ENCODE assay signal across 15 cellular contexts in the genomic region with DNA sequence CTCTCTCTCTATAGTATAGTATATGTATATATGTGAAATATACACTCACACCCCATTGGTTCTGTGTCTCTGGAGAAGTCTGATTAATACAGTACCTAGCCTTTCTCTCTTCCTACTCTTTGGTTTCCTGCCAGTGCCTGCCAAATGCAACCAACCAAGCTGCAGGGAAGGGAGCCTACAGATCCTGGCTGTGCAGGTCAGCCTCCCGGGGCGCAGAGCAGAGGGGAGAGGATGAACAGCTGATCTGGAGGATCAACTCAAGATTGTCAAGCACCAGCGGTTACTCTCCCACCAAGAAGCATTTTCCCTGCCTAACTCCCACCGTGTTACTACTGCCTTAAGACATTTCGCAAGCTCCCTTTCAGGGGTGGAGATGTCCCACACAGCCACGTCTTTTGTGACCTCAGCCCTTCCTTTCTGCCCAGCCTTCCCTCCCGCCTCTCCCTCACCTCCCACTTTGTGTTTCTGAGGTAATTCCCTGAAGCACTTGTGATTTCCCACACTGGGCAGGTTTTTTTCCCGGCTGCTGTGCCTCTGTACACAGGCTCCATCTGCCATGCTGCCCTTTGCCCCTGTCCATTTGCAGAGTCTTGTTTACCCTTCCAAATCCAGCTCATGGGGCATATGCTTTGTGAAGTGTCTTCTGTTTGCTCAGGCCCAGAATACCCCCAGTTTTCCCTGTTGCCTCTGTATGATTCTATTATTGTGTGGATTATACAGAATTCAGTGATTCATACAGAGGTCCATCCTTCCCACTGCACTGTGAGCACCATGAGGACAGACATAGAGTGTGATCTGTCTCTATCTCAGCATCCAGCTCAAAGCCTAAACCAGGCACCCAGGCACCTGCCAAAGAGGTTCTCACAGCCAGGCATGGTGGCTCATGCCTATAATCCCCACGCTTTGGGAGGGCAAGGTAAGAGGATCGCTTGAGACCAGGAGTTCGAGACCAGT. TPM values are rescaled to one million over a fixed set of nuclear protein-coding genes. Genes with fewer than 3 reads are reported as not detected.
DNase-seq lines count a peak whose midpoint lies in the region; ATAC-seq and TF ChIP-seq lines count a peak whose summit lies in the region.
"Had no signal": no experiment of that assay in that cellular context is flagged by ENCODE, and none has a peak within 500 bp of the region (broad histone marks: within the 10 kb centered on the region; RNA-seq: fewer than 3 reads in every experiment).

No MANE protein-coding gene starts in this region.

- peak overlapping the region; percentile 20 to 63 for H3K9ac ChIP-seq in liver (ENCODE audit: low read depth in 1 of 2, low read length in 2 of 2)
- H3K9ac ChIP-seq: parathyroid adenoma had no signal

- H3K9me3 ChIP-seq in body of pancreas = no peaks in the 10 kb centered on the region
- no peaks in the 10 kb centered on the region for H3K9me3 ChIP-seq in liver (ENCODE audit: control insufficient read depth in 4 of 4, low read length in 3 of 4)
- H3K9me3 ChIP-seq: gastrocnemius medialis had no signal

- H3K36me3 Mint-ChIP-seq in natural killer cell treated with Interleukin-12 subunit alpha and Interleukin-12 subunit beta and Interleukin-15 and Interleukin-18, amount 100 ng/mL, for 72 hours = no peaks in the 10 kb centered on the region
- H3K36me3 Mint-ChIP-seq in natural killer cell = no peaks in the 10 kb centered on the region
- H3K36me3 Mint-ChIP-seq in activated T-helper 1 cell treated with anti-CD3 and anti-CD28 coated beads, Interleukin-12 subunit alpha, Interleukin-12 subunit beta, Interleukin-2, Interleukin-4 antibody, amounts not matched to agents 30 ng/mL and 10 ng/mL and 1 ng/mL, durations not matched to agents 14 hours and 24 hours and 36 hours (ENCODE audit: low read depth) = no peaks in the 10 kb centered on the region

- H3K36me3 ChIP-seq in body of pancreas (replicated peaks in 1 of 2; ENCODE audit: insufficient read depth in 1 of 2, low read depth in 2 of 2) = no peaks in the 10 kb centered on the region
- no peaks in the 10 kb centered on the region for H3K36me3 ChIP-seq in liver (ENCODE audit: control insufficient read depth in 4 of 4, insufficient read depth in 3 of 4, low read depth in 1 of 4, low read length in 3 of 4)
- H3K36me3 ChIP-seq: gastrocnemius medialis had no signal

- no peak overlapping the region for H3K27ac Mint-ChIP-seq in natural killer cell treated with Interleukin-12 subunit alpha and Interleukin-12 subunit beta and Interleukin-15 and Interleukin-18, amount 100 ng/mL, for 72 hours
- H3K27ac Mint-ChIP-seq in natural killer cell = no peak overlapping the region
- no peak overlapping the region for H3K27ac Mint-ChIP-seq in activated T-helper 1 cell treated with anti-CD3 and anti-CD28 coated beads, Interleukin-12 subunit alpha, Interleukin-12 subunit beta, Interleukin-2, Interleukin-4 antibody, amounts not matched to agents 30 ng/mL and 10 ng/mL and 1 ng/mL, durations not matched to agents 14 hours and 24 hours and 36 hours

- no peaks in the 10 kb centered on the region for H3K9me3 Mint-ChIP-seq in natural killer cell treated with Interleukin-12 subunit alpha and Interleukin-12 subunit beta and Interleukin-15 and Interleukin-18, amount 100 ng/mL, for 72 hours
- H3K9me3 Mint-ChIP-seq in natural killer cell = no peaks in the 10 kb centered on the region
- no peaks in the 10 kb centered on the region for H3K9me3 Mint-ChIP-seq in activated T-helper 1 cell treated with anti-CD3 and anti-CD28 coated beads, Interleukin-12 subunit alpha, Interleukin-12 subunit beta, Interleukin-2, Interleukin-4 antibody, amounts not matched to agents 30 ng/mL and 10 ng/mL and 1 ng/mL, durations not matched to agents 14 hours and 24 hours and 36 hours

- H3K4me1 Mint-ChIP-seq in natural killer cell treated with Interleukin-12 subunit alpha and Interleukin-12 subunit beta and Interleukin-15 and Interleukin-18, amount 100 ng/mL, for 72 hours (ENCODE audit: low read depth in 2 of 2) = no peaks in the 10 kb centered on the region
- H3K4me1 Mint-ChIP-seq in natural killer cell = no peaks in the 10 kb centered on the region
- no peaks in the 10 kb centered on the region for H3K4me1 Mint-ChIP-seq in activated T-helper 1 cell treated with anti-CD3 and anti-CD28 coated beads, Interleukin-12 subunit alpha, Interleukin-12 subunit beta, Interleukin-2, Interleukin-4 antibody, amounts not matched to agents 30 ng/mL and 10 ng/mL and 1 ng/mL, durations not matched to agents 14 hours and 24 hours and 36 hours (ENCODE audit: low read depth)

- peak overlapping the region; percentile 63 to 81 (median 70) for H3K27ac ChIP-seq in body of pancreas
- peak overlapping the region; percentile 76 to 92 for H3K27ac ChIP-seq in liver (ENCODE audit: low read depth in 1 of 2, low read length in 2 of 2)
- H3K27ac ChIP-seq: gastrocnemius medialis, parathyroid adenoma had no signal

- peak; percentile 8 to 15 for ATAC-seq in natural killer cell treated with Interleukin-12 subunit alpha and Interleukin-12 subunit beta and Interleukin-15 and Interleukin-18, amount 100 ng/mL, for 72 hours
- no peak for ATAC-seq in natural killer cell
- ATAC-seq in body of pancreas = peak; percentile 95
- ATAC-seq in GM21390 (IDR thresholded peaks at IDR 0.05; ENCODE audit: unreplicated experiment) = no peak
- ATAC-seq: activated CD4-positive, CD25-positive, alpha-beta regulatory T cell treated with anti-CD3 and anti-CD28 coated beads, Interleukin-2, amount 50 U/mL, for 24 hours; gastrocnemius medialis had no signal

- no peak overlapping the region for H3K4me3 Mint-ChIP-seq in natural killer cell treated with Interleukin-12 subunit alpha and Interleukin-12 subunit beta and Interleukin-15 and Interleukin-18, amount 100 ng/mL, for 72 hours
- no peak overlapping the region for H3K4me3 Mint-ChIP-seq in natural killer cell
- no peak overlapping the region for H3K4me3 Mint-ChIP-seq in activated T-helper 1 cell treated with anti-CD3 and anti-CD28 coated beads, Interleukin-12 subunit alpha, Interleukin-12 subunit beta, Interleukin-2, Interleukin-4 antibody, amounts not matched to agents 30 ng/mL and 10 ng/mL and 1 ng/mL, durations not matched to agents 14 hours and 24 hours and 36 hours
- H3K4me3 Mint-ChIP-seq: H9 had no signal

- TF ChIP-seq CTCF in natural killer cell (IDR thresholded peaks at IDR 0.05) (no peak), body of pancreas (IDR thresholded peaks at IDR 0.05) (no peak), liver (IDR thresholded peaks at IDR 0.05; ENCODE audit: low read depth, low read length, missing input control) (no peak)

- peak; percentile 58 to 66 for TF ChIP-seq RAD21 in liver (IDR thresholded peaks at IDR 0.05)

- no peaks in the 10 kb centered on the region for H3K27me3 ChIP-seq in body of pancreas
- H3K27me3 ChIP-seq in liver (ENCODE audit: control insufficient read depth in 4 of 4, insufficient read depth in 4 of 4, low read length in 3 of 4) = no peaks in the 10 kb centered on the region
- H3K27me3 ChIP-seq: gastrocnemius medialis had no signal

- H3K27me3 Mint-ChIP-seq in natural killer cell treated with Interleukin-12 subunit alpha and Interleukin-12 subunit beta and Interleukin-15 and Interleukin-18, amount 100 ng/mL, for 72 hours = peaks cover 17 to 20% of the 10 kb centered on the region in 2 donors
- H3K27me3 Mint-ChIP-seq in natural killer cell (ENCODE audit: low read depth in 2 of 2) = peaks cover 19 to 24% of the 10 kb centered on the region in 2 donors
- peaks cover 5% of the 10 kb centered on the region for H3K27me3 Mint-ChIP-seq in activated T-helper 1 cell treated with anti-CD3 and anti-CD28 coated beads, Interleukin-12 subunit alpha, Interleukin-12 subunit beta, Interleukin-2, Interleukin-4 antibody, amounts not matched to agents 30 ng/mL and 10 ng/mL and 1 ng/mL, durations not matched to agents 14 hours and 24 hours and 36 hours (ENCODE audit: insufficient read depth)

- H3K4me3 ChIP-seq in body of pancreas (no peak overlapping the region), liver (ENCODE audit: low read depth in 1 of 3, low read length in 3 of 3) (peak overlapping the region in 1 of 3 donors; percentile 19)
- H3K4me3 ChIP-seq: gastrocnemius medialis had no signal

- no peak for TF ChIP-seq POLR2A in body of pancreas (IDR thresholded peaks at IDR 0.05)

- 39 to 44% methylated on average over 10 to 11 of the region's 11 CpGs for whole genome bisulfite sequencing in body of pancreas, 2 donors
- 46% methylated on average over 11 of the region's 11 CpGs for whole genome bisulfite sequencing in liver

- no peak for DNase-seq in natural killer cell treated with Interleukin-12 subunit alpha and Interleukin-12 subunit beta and Interleukin-15 and Interleukin-18, amount 100 ng/mL, for 72 hours (ENCODE audit: low spot score)
- no peak for DNase-seq in natural killer cell
- peak; percentile 70 to 88 (median 85) for DNase-seq in body of pancreas
- no peak for DNase-seq in kidney tubule cell (ENCODE audit: low spot score)
- no peak for DNase-seq in activated T-helper 1 cell treated with anti-CD3 and anti-CD28 coated beads, Interleukin-12 subunit alpha, Interleukin-12 subunit beta, Interleukin-2, Interleukin-4 antibody, amounts not matched to agents 30 ng/mL and 10 ng/mL and 1 ng/mL, durations not matched to agents 14 hours and 24 hours and 36 hours (ENCODE audit: low spot score)
- DNase-seq in superior temporal gyrus (ENCODE audit: extremely low spot score) = no peak
- DNase-seq: activated T-cell treated with anti-CD3 and anti-CD28 coated beads for 4 hours, DND-41, gastrocnemius medialis, H9, NCI-H1048 had no signal

- H3K4me1 ChIP-seq in body of pancreas (peaks cover 20% of the 10 kb centered on the region), liver (ENCODE audit: control insufficient read depth in 4 of 4, insufficient read depth in 4 of 4, low read length in 3 of 4) (peaks cover 9 to 23% (median 15%) of the 10 kb centered on the region in 4 donors)
- H3K4me1 ChIP-seq: gastrocnemius medialis, parathyroid adenoma had no signal

- intact Hi-C loops in natural killer cell (cut with micrococcal nuclease) (no loop called here), body of pancreas (cut with DNase I) (no loop called here)
- intact Hi-C loops in activated T-helper 1 cell treated with anti-CD3 and anti-CD28 coated beads, Interleukin-12 subunit alpha, Interleukin-12 subunit beta, Interleukin-2, Interleukin-4 antibody, amounts not matched to agents 30 ng/mL and 10 ng/mL and 1 ng/mL, durations not matched to agents 14 hours and 24 hours and 36 hours (cut with micrococcal nuclease) = no loop called here

RNA-seq across cellular contexts. Expression of gene PAPSS2, which starts 40.9 kb away (rescaled TPM):
- 1 to 10 TPM in 1 of 2 donors, under 1 TPM in 1; 0.19 to 2.6 TPM for total RNA-seq in natural killer cell treated with Interleukin-12 subunit alpha and Interleukin-12 subunit beta and Interleukin-15 and Interleukin-18, amount 100 ng/mL, for 72 hours
- 1 to 10 TPM in 1 of 3 donors, under 1 TPM in 1, not detected in 1; 0.13 to 1.1 TPM for total RNA-seq in natural killer cell
- 10 to 100 TPM; 16.9 to 17.5 TPM for total RNA-seq in body of pancreas
- 10 to 100 TPM; 24.3 to 86.5 TPM for total RNA-seq in liver
- polyA plus RNA-seq in liver = 10 to 100 TPM; 55.6 to 63.0 TPM
- total RNA-seq in activated T-helper 1 cell treated with anti-CD3 and anti-CD28 coated beads, Interleukin-12 subunit alpha, Interleukin-12 subunit beta, Interleukin-2, Interleukin-4 antibody, amounts not matched to agents 30 ng/mL and 10 ng/mL and 1 ng/mL, durations not matched to agents 14 hours and 24 hours and 36 hours = 0.07 and 0.21 TPM in 2 replicates

Comparison
In these comparisons a context has a peak if more than half of its experiments do, and no peak if none do; other contexts are left out.
1. ATAC-seq: peak in natural killer cell treated with Interleukin-12 subunit alpha and Interleukin-12 subunit beta and Interleukin-15 and Interleukin-18, amount 100 ng/mL, for 72 hours (2 of 2) and body of pancreas (single experiment); none in natural killer cell (0 of 3) and GM21390 (single experiment).
2. DNase-seq: peak in body of pancreas (4 of 4); none in natural killer cell treated with Interleukin-12 subunit alpha and Interleukin-12 subunit beta and Interleukin-15 and Interleukin-18, amount 100 ng/mL, for 72 hours (single experiment), natural killer cell (single experiment), kidney tubule cell (single experiment), activated T-helper 1 cell treated with anti-CD3 and anti-CD28 coated beads, Interleukin-12 subunit alpha, Interleukin-12 subunit beta, Interleukin-2, Interleukin-4 antibody, amounts not matched to agents 30 ng/mL and 10 ng/mL and 1 ng/mL, durations not matched to agents 14 hours and 24 hours and 36 hours (single experiment) and superior temporal gyrus (single experiment).
3. RNA of gene PAPSS2, which starts 40.9 kb away (total RNA-seq): 24.3 to 86.5 TPM in liver and 16.9 to 17.5 TPM in body of pancreas; 0.19 to 2.6 TPM in natural killer cell treated with Interleukin-12 subunit alpha and Interleukin-12 subunit beta and Interleukin-15 and Interleukin-18, amount 100 ng/mL, for 72 hours, 0.13 to 1.1 TPM in natural killer cell and 0.07 to 0.21 TPM in activated T-helper 1 cell treated with anti-CD3 and anti-CD28 coated beads, Interleukin-12 subunit alpha, Interleukin-12 subunit beta, Interleukin-2, Interleukin-4 antibody, amounts not matched to agents 30 ng/mL and 10 ng/mL and 1 ng/mL, durations not matched to agents 14 hours and 24 hours and 36 hours; every median in the first group is over 4 times any median in the second.